In genomic region chr17:42531455-42532354, GRCh38 we compare ENCODE assay signal across 8 cellular contexts. TPM values are rescaled to one million over a fixed set of nuclear protein-coding genes. Genes with fewer than 3 reads are reported as not detected.
DNase-seq lines count a peak whose midpoint lies in the region; FAIRE-seq and TF ChIP-seq lines count a peak whose summit lies in the region.

No MANE protein-coding gene starts in this region.

- WGBS in HUES64: 17% methylated on average over 60 of the region's 60 CpGs
- WGBS in adipose tissue, 3 donors: 9 to 13% (median 12%) methylated on average over 54 to 60 of the region's 60 CpGs

- H3K4me3 ChIP-seq in HUES64 (ENCODE audit: low read length) (peak overlapping the region; percentile 48), left ventricle myocardium inferior (peak overlapping the region; percentile 69)

- peaks cover 23% of the 10 kb centered on the region for H3K27me3 ChIP-seq in HUES64 (ENCODE audit: insufficient read depth, low read length)
- no peaks in the 10 kb centered on the region for H3K27me3 ChIP-seq in left ventricle myocardium inferior (ENCODE audit: low read depth)

- peak; percentile 86 for DNase-seq in D341Med (ENCODE audit: low spot score)
- DNase-seq in SK-MEL-5 (ENCODE audit: low read depth, low spot score): peak; percentile 50
- DNase-seq in left ventricle myocardium inferior: peak; percentile 72
- peak; percentile 90 for DNase-seq in posterior vena cava (ENCODE audit: low spot score)
- no peak for DNase-seq in HTR-8/SVneo (ENCODE audit: insufficient read length, low spot score)
- DNase-seq in pons (ENCODE audit: low spot score): no peak

- peak; percentile 72 for TF ChIP-seq CTCF in left ventricle myocardium inferior (IDR thresholded peaks at IDR 0.05; ENCODE audit: borderline replicate concordance)

- H3K9ac ChIP-seq in HUES64 (ENCODE audit: low read depth, low read length): no peak overlapping the region

- H3K4me1 ChIP-seq in HUES64 (ENCODE audit: insufficient read depth, low read length) (peaks cover 3% of the 10 kb centered on the region; the same call in 1 of the 2 replicates), left ventricle myocardium inferior (peaks cover 40% of the 10 kb centered on the region)

- no peaks in the 10 kb centered on the region for H3K9me3 ChIP-seq in HUES64 (ENCODE audit: insufficient read depth, low read depth, low read length)
- H3K9me3 ChIP-seq in left ventricle myocardium inferior (replicated peaks): no peaks in the 10 kb centered on the region

- no peaks in the 10 kb centered on the region for H3K36me3 ChIP-seq in HUES64 (ENCODE audit: insufficient read depth, low read length)
- no peaks in the 10 kb centered on the region for H3K36me3 ChIP-seq in left ventricle myocardium inferior

- FAIRE-seq in HTR-8/SVneo (lab: Jason Lieb, UNC): no peak

- in situ Hi-C loops in SK-MEL-5 (cut with HindIII; ENCODE audit: low pct_unique_long_range_greater_than_20kb, low sequenced_read_pairs): no loop called here

- intact Hi-C loops in left ventricle myocardium inferior (cut with micrococcal nuclease): no loop called here
- intact Hi-C loops in posterior vena cava (cut with DNase I): no loop called here

- H3K27ac ChIP-seq in HUES64 (ENCODE audit: low read depth, low read length) (no peak overlapping the region), adipose tissue (ENCODE audit: low read depth, low read length) (peak overlapping the region; percentile 17), left ventricle myocardium inferior (replicated peaks) (peak overlapping the region; percentile 91)

RNA-seq across cellular contexts. Expression of gene NAGLU, which starts 4.3 kb away (rescaled TPM):
- 13.7 TPM for polyA plus RNA-seq in HUES64 (2013, experiment 1 of 2)
- 12.4 TPM for polyA plus RNA-seq in HUES64 (2013, experiment 2 of 2)
- 75.8 and 91.8 TPM in 2 replicates for total RNA-seq in SK-MEL-5 (2014; rRNA removed; shearing (Covaris generic))
- 217 and 256 TPM in 2 replicates for polyA plus RNA-seq in SK-MEL-5 (2015; cell fraction: cytosol; rRNA removed)
- 367 and 466 TPM in 2 replicates for polyA plus RNA-seq in SK-MEL-5 (2015; cell fraction: nucleus; rRNA removed)
- polyA plus RNA-seq in adipose tissue: 10 to 100 TPM; 30.5 to 38.7 (median 33.2) TPM
- total RNA-seq in left ventricle myocardium inferior (7.7 TPM), posterior vena cava (10 to 100 TPM; 27.1 to 36.0 TPM)

RNA-seq across cellular contexts. Expression of gene HSD17B1, which starts 21.0 kb away (rescaled TPM):
- 0.55 TPM for polyA plus RNA-seq in HUES64 (2013, experiment 1 of 2)
- 0.63 TPM for polyA plus RNA-seq in HUES64 (2013, experiment 2 of 2)
- 0.82 and 0.88 TPM in 2 replicates for total RNA-seq in SK-MEL-5 (2014; rRNA removed; shearing (Covaris generic))
- polyA plus RNA-seq in SK-MEL-5 (2015; cell fraction: cytosol; rRNA removed): 0.18 and 0.57 TPM in 2 replicates
- 3.0 and 3.1 TPM in 2 replicates for polyA plus RNA-seq in SK-MEL-5 (2015; cell fraction: nucleus; rRNA removed)
- polyA plus RNA-seq in adipose tissue: 10 to 100 TPM in 1 of 3 donors, 1 to 10 TPM in 2; 5.2 to 13.9 (median 5.5) TPM
- total RNA-seq in left ventricle myocardium inferior: 0.99 TPM
- total RNA-seq in posterior vena cava: 1 to 10 TPM in 1 of 2 donors, under 1 TPM in 1; 0.67 to 1.2 TPM

RNA-seq across cellular contexts. Expression of gene COASY, which starts 30.2 kb away (rescaled TPM):
- polyA plus RNA-seq in HUES64 (2013, experiment 1 of 2): 54.2 TPM
- polyA plus RNA-seq in HUES64 (2013, experiment 2 of 2): 54.0 TPM
- total RNA-seq in SK-MEL-5 (2014; rRNA removed; shearing (Covaris generic)): 23.6 and 27.6 TPM in 2 replicates
- 165 and 187 TPM in 2 replicates for polyA plus RNA-seq in SK-MEL-5 (2015; cell fraction: cytosol; rRNA removed)
- polyA plus RNA-seq in SK-MEL-5 (2015; cell fraction: nucleus; rRNA removed): 353 and 438 TPM in 2 replicates
- 10 to 100 TPM; 53.3 to 71.0 (median 59.7) TPM for polyA plus RNA-seq in adipose tissue
- 48.8 TPM for total RNA-seq in left ventricle myocardium inferior
- 10 to 100 TPM; 34.0 TPM for total RNA-seq in posterior vena cava

RNA-seq across cellular contexts. Expression of gene MLX, which starts 35.2 kb away (rescaled TPM):
- polyA plus RNA-seq in HUES64 (2013, experiment 1 of 2): 31.6 TPM
- polyA plus RNA-seq in HUES64 (2013, experiment 2 of 2): 31.6 TPM
- 44.6 and 50.6 TPM in 2 replicates for total RNA-seq in SK-MEL-5 (2014; rRNA removed; shearing (Covaris generic))
- 76.3 and 81.8 TPM in 2 replicates for polyA plus RNA-seq in SK-MEL-5 (2015; cell fraction: cytosol; rRNA removed)
- polyA plus RNA-seq in SK-MEL-5 (2015; cell fraction: nucleus; rRNA removed): 302 and 331 TPM in 2 replicates
- polyA plus RNA-seq in adipose tissue: 10 to 100 TPM; 38.7 to 71.3 (median 48.9) TPM
- total RNA-seq in left ventricle myocardium inferior (79.7 TPM), posterior vena cava (10 to 100 TPM; 27.5 to 28.5 TPM)

RNA-seq across cellular contexts. Expression of gene PSMC3IP, which starts 45.8 kb away (rescaled TPM):
- 24.7 TPM for polyA plus RNA-seq in HUES64 (2013, experiment 1 of 2)
- polyA plus RNA-seq in HUES64 (2013, experiment 2 of 2): 22.4 TPM
- 8.0 and 8.5 TPM in 2 replicates for total RNA-seq in SK-MEL-5 (2014; rRNA removed; shearing (Covaris generic))
- 15.7 and 16.8 TPM in 2 replicates for polyA plus RNA-seq in SK-MEL-5 (2015; cell fraction: cytosol; rRNA removed)
- 66.9 and 75.1 TPM in 2 replicates for polyA plus RNA-seq in SK-MEL-5 (2015; cell fraction: nucleus; rRNA removed)
- polyA plus RNA-seq in adipose tissue: 1 to 10 TPM; 3.5 to 7.1 (median 4.5) TPM
- total RNA-seq in left ventricle myocardium inferior: 2.5 TPM
- total RNA-seq in posterior vena cava: 1 to 10 TPM; 4.1 to 4.7 TPM

Comparison
In these comparisons a context has a peak if more than half of its experiments do, and no peak if none do; other contexts are left out.
1. DNase-seq: peak in D341Med (single experiment), SK-MEL-5 (single experiment), left ventricle myocardium inferior (single experiment) and posterior vena cava (single experiment); none in HTR-8/SVneo (single experiment) and pons (single experiment).